In the genomic region with DNA sequence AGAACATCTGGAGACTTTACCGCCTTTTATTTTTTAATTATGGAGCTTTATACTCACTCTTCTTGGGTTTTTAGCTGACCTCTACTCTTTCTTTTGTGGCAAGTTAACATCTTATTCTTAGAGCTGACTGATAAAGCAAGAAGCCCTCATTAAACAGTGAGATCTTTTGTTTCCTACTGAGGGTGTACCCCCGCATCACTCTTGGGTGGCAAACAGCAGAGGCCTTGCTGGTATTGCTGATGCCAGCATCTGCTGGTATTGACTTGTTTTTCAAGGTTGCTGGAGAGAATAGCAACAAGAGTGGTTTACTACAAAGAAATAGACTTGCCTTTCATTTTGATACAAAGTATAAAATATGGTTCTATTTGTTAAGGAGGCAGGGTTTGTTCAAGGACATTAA, we compare ENCODE assay signal across 12 cellular contexts.
DNase-seq lines count a peak whose midpoint lies in the region; ATAC-seq, FAIRE-seq and TF ChIP-seq lines count a peak whose summit lies in the region.
"Had no signal": no experiment of that assay in that cellular context is flagged by ENCODE, and none has a peak within 500 bp of the region (broad histone marks: within the 10 kb centered on the region; RNA-seq: fewer than 3 reads in every experiment).

No MANE protein-coding gene starts in this region.

- FAIRE-seq in D721Med (lab: Jason Lieb, UNC), result no peak

- peak overlapping the region; percentile 9 for H3K4me3 Mint-ChIP-seq in T-helper 1 cell treated with Interleukin-12 subunit alpha and Interleukin-12 subunit beta and Interleukin-4 antibody, amounts not matched to agents 30 μg/mL and 1 μg/mL, for 36 hours
- H3K4me3 Mint-ChIP-seq in stimulated activated effector memory CD8-positive, alpha-beta T cell treated with anti-CD3 and anti-CD28 coated beads, Interleukin-12 subunit alpha, Interleukin-12 subunit beta, amount 100 ng/mL, for 72 hours, result peak overlapping the region; percentile 97
- H3K4me3 Mint-ChIP-seq: H9 had no signal

- H3K27me3 Mint-ChIP-seq in T-helper 1 cell treated with Interleukin-12 subunit alpha and Interleukin-12 subunit beta and Interleukin-4 antibody, amounts not matched to agents 30 μg/mL and 1 μg/mL, for 36 hours (ENCODE audit: low read depth), result no peaks in the 10 kb centered on the region

- peak overlapping the region; percentile 47 for H3K4me3 ChIP-seq in SK-N-MC
- H3K4me3 ChIP-seq: cardiac muscle cell had no signal

- H3K9me3 ChIP-seq in SK-N-MC (ENCODE audit: low read depth, low read length), result no peaks in the 10 kb centered on the region

- peaks cover 19% of the 10 kb centered on the region; the same call in 1 of the 2 replicates for H3K36me3 ChIP-seq in SK-N-MC (ENCODE audit: insufficient read depth, low read length)
- H3K36me3 ChIP-seq: cardiac muscle cell had no signal

- H3K27ac ChIP-seq in SK-N-MC, result peak overlapping the region; percentile 8; the same call in 1 of the 2 replicates
- H3K27ac ChIP-seq: cardiac muscle cell, KMS-11 had no signal

- H3K27ac Mint-ChIP-seq in T-helper 1 cell treated with Interleukin-12 subunit alpha and Interleukin-12 subunit beta and Interleukin-4 antibody, amounts not matched to agents 30 μg/mL and 1 μg/mL, for 36 hours, result peak overlapping the region; percentile 43
- peak overlapping the region; percentile 91 for H3K27ac Mint-ChIP-seq in stimulated activated effector memory CD8-positive, alpha-beta T cell treated with anti-CD3 and anti-CD28 coated beads, Interleukin-12 subunit alpha, Interleukin-12 subunit beta, amount 100 ng/mL, for 72 hours
- H3K27ac Mint-ChIP-seq: H9 had no signal

- no peak for TF ChIP-seq CTCF in D721Med (IDR thresholded peaks at IDR 0.05; ENCODE audit: insufficient read depth, missing control alignments)

- peaks cover 3% of the 10 kb centered on the region for H3K9me3 Mint-ChIP-seq in T-helper 1 cell treated with Interleukin-12 subunit alpha and Interleukin-12 subunit beta and Interleukin-4 antibody, amounts not matched to agents 30 μg/mL and 1 μg/mL, for 36 hours
- H3K9me3 Mint-ChIP-seq in stimulated activated effector memory CD8-positive, alpha-beta T cell treated with anti-CD3 and anti-CD28 coated beads, Interleukin-12 subunit alpha, Interleukin-12 subunit beta, amount 100 ng/mL, for 72 hours, result peaks cover 2% of the 10 kb centered on the region
- H3K9me3 Mint-ChIP-seq: H9 had no signal

- no peak overlapping the region for H3K9ac ChIP-seq in SK-N-MC (ENCODE audit: insufficient read length)
- H3K9ac ChIP-seq: KMS-11 had no signal

- peaks cover 94% of the 10 kb centered on the region for H3K36me3 Mint-ChIP-seq in T-helper 1 cell treated with Interleukin-12 subunit alpha and Interleukin-12 subunit beta and Interleukin-4 antibody, amounts not matched to agents 30 μg/mL and 1 μg/mL, for 36 hours (ENCODE audit: low read depth)
- H3K36me3 Mint-ChIP-seq in stimulated activated effector memory CD8-positive, alpha-beta T cell treated with anti-CD3 and anti-CD28 coated beads, Interleukin-12 subunit alpha, Interleukin-12 subunit beta, amount 100 ng/mL, for 72 hours, result peaks cover 100% of the 10 kb centered on the region

- DNase-seq in T-helper 1 cell, result no peak
- no peak for DNase-seq in SK-N-MC (ENCODE audit: low read depth, low spot score)
- peak; percentile 61 for DNase-seq in foreskin melanocyte
- DNase-seq in stimulated activated effector memory CD8-positive, alpha-beta T cell treated with anti-CD3 and anti-CD28 coated beads, Interleukin-12 subunit alpha, Interleukin-12 subunit beta, amount 100 ng/mL, for 72 hours (ENCODE audit: low spot score in 2 of 2), result no peak
- DNase-seq in D721Med (ENCODE audit: insufficient read length, low spot score), result no peak
- DNase-seq in activated CD8-positive, alpha-beta memory T cell treated with anti-CD3 and anti-CD28 coated beads, Interleukin-2, amount 50 U/mL, for 48 hours, result no peak
- no peak for DNase-seq in GDM1 (lab: John Stamatoyannopoulos, UW)
- DNase-seq: activated CD4-positive, alpha-beta T cell treated with anti-CD3 and anti-CD28 coated beads for 4 hours; H9 had no signal

- ATAC-seq in stimulated activated effector memory CD8-positive, alpha-beta T cell treated with anti-CD3 and anti-CD28 coated beads, Interleukin-12 subunit alpha, Interleukin-12 subunit beta, amount 100 ng/mL, for 72 hours, result no peak

- H3K4me1 Mint-ChIP-seq in T-helper 1 cell treated with Interleukin-12 subunit alpha and Interleukin-12 subunit beta and Interleukin-4 antibody, amounts not matched to agents 30 μg/mL and 1 μg/mL, for 36 hours (ENCODE audit: low read depth), result peaks cover 87% of the 10 kb centered on the region
- peaks cover 79% of the 10 kb centered on the region for H3K4me1 Mint-ChIP-seq in stimulated activated effector memory CD8-positive, alpha-beta T cell treated with anti-CD3 and anti-CD28 coated beads, Interleukin-12 subunit alpha, Interleukin-12 subunit beta, amount 100 ng/mL, for 72 hours
